ENCODE assay signal across 9 cellular contexts in genomic region chr16:31745900-31746299, GRCh38.
"Had no signal": no experiment of that assay in that cellular context is flagged by ENCODE, and none has a peak within 500 bp of the region (broad histone marks: within the 10 kb centered on the region; RNA-seq: fewer than 3 reads in every experiment).

No MANE protein-coding gene starts in this region.

- H3K4me3 ChIP-seq: GM23248, HAP-1 had no signal

- H3K9ac ChIP-seq: GM23248 had no signal

- H2AFZ ChIP-seq: GM23248 had no signal

- ATAC-seq: HCT116 had no signal

- H3K36me3 ChIP-seq: HAP-1 had no signal

- DNase-seq: GM23248, GOT3, H7, HFFc6, IMR-90, KBM-7 had no signal

- H3K27ac Mint-ChIP-seq: HFFc6 had no signal

- H3K27ac ChIP-seq: GM23248 had no signal

- H3K4me3 Mint-ChIP-seq: HFFc6 had no signal

- H3K4me1 ChIP-seq: HAP-1 had no signal

- FAIRE-seq: HTR-8/SVneo had no signal
